Comparison of ENCODE assay signal across 8 cellular contexts in genomic region chr3:14178247-14179113, GRCh38. TPM values are rescaled to one million over a fixed set of nuclear protein-coding genes. Genes with fewer than 3 reads are reported as not detected.
DNase-seq lines count a peak whose midpoint lies in the region; ATAC-seq, FAIRE-seq and TF ChIP-seq lines count a peak whose summit lies in the region.

Gene LSM3, plus strand, starts transcription at chr3:14178817. Its CDS starts 44 bp downstream, at chr3:14178861.
Gene XPC, minus strand, starts transcription at chr3:14178601. Its CDS starts 33 bp downstream, at chr3:14178568.

- peak within 1 kb of the TSS; percentile 99 for H3K27ac Mint-ChIP-seq in WTC11

- H3K4me3 ChIP-seq in AG04450 (ENCODE audit: low read depth, low read length) (peak within 1 kb of the TSS; percentile 98), cardiac fibroblast (replicated peaks in 1 of 2; ENCODE audit: low read depth in 2 of 2, low read length in 2 of 2) (peak within 1 kb of the TSS; percentile 89), small intestine (ENCODE audit: low read depth in 1 of 2, low read length in 2 of 2) (peak within 1 kb of the TSS; percentile 75 to 91)

- peak within 1 kb of the TSS; percentile 93 for H3K4me3 Mint-ChIP-seq in WTC11

- ATAC-seq in GM18909 (IDR thresholded peaks at IDR 0.05; ENCODE audit: poor library complexity, unreplicated experiment) (peak; percentile 95), HG03175 (IDR thresholded peaks at IDR 0.05; ENCODE audit: unreplicated experiment) (peak; percentile 95), WTC11 (peak; percentile 99)

- CTCF ChIA-PET in AG04450 (lab: Charles Lee), result interaction anchor here (0.6 to 2.2 kb wide), 10 partner anchors 11 to 332 kb away, joined by 3 to 31 read pairs (median 4); no protein-coding TSS in a partner anchor
- CTCF ChIA-PET in WTC11 (lab: Charles Lee), result interaction anchor here (0.7 to 2.4 kb wide), 12 partner anchors 25 to 423 kb away, joined by 3 to 29 read pairs (median 4); no protein-coding TSS in a partner anchor

- peak within 1 kb of the TSS; percentile 94 for H3K27ac ChIP-seq in AG04450 (ENCODE audit: low read depth, low read length)
- peak within 1 kb of the TSS; percentile 95 to 97 for H3K27ac ChIP-seq in small intestine (ENCODE audit: low read depth in 1 of 2, low read length in 1 of 2)

- POLR2A ChIA-PET in AG04450 (lab: Yijun Ruan, JAX) (interaction anchor here (0.6 to 2.5 kb wide), 30 partner anchors 9 to 895 kb away, joined by 3 to 45 read pairs (median 4); partner anchors contain the start of genes CCDC174, CHCHD4, MRPS25 and TMEM43), WTC11 (lab: Charles Lee) (interaction anchor here (0.6 to 1.0 kb wide), 3 partner anchors 30 to 1032 kb away, joined by 3 to 5 read pairs (median 4); partner anchors contain the start of genes CHCHD4 and TMEM43)

- H3K9me3 Mint-ChIP-seq in WTC11, result no peaks in the 10 kb centered on the region

- H3K27me3 Mint-ChIP-seq in WTC11 (ENCODE audit: low read depth), result no peaks in the 10 kb centered on the region

- H3K36me3 Mint-ChIP-seq in WTC11, result peaks cover 26% of the 10 kb centered on the region

- DNase-seq in AG04450 (ENCODE audit: low read depth, low spot score) (peak; percentile 98), NCI-H226 (peak; percentile 95), WTC11 (ENCODE audit: low spot score) (peak; percentile 92), cardiac fibroblast (ENCODE audit: low read depth in 2 of 2) (peak; percentile 99 to 100), iPS-NIHi11 (ENCODE audit: low spot score) (peak; percentile 92), small intestine (peak; percentile 99)

- H3K36me3 ChIP-seq in small intestine (ENCODE audit: control insufficient read depth in 2 of 2, insufficient read depth in 2 of 2, low read length in 2 of 2), result peaks cover 0 to 4% of the 10 kb centered on the region in 2 donors

- H3K9me3 ChIP-seq in AG04450 (ENCODE audit: control insufficient read depth, insufficient read depth, low read length) (no peaks in the 10 kb centered on the region), small intestine (ENCODE audit: control insufficient read depth, low read depth) (no peaks in the 10 kb centered on the region)

- TF ChIP-seq CTCF in AG04450 (IDR thresholded peaks at IDR 0.05; ENCODE audit: low read depth, low read length) (no peak), WTC11 (IDR thresholded peaks at IDR 0.05) (no peak), cardiac fibroblast (IDR thresholded peaks at IDR 0.05; ENCODE audit: low read depth, low read length) (no peak)

- peak; percentile 41 for FAIRE-seq in small intestine (lab: Jason Lieb, UNC)

- H3K4me1 Mint-ChIP-seq in WTC11, result peaks cover 29% of the 10 kb centered on the region

- 0 to 1% (median 0%) methylated on average over 73 to 78 of the region's 78 CpGs for WGBS in small intestine, 3 donors

- peaks cover 8 to 16% of the 10 kb centered on the region in 2 donors for H3K4me1 ChIP-seq in small intestine (ENCODE audit: control insufficient read depth in 2 of 2, insufficient read depth in 1 of 2, low read depth in 1 of 2, low read length in 1 of 2)

- H3K27me3 ChIP-seq in AG04450 (ENCODE audit: control insufficient read depth, insufficient read depth, low read length) (no peaks in the 10 kb centered on the region), small intestine (ENCODE audit: control insufficient read depth in 2 of 2, insufficient read depth in 2 of 2, low read length in 2 of 2) (no peaks in the 10 kb centered on the region)

TF ChIP-seq in WTC11, 78 proteins besides CTCF, POLR2A, EP300 and RAD21 (continues in another document):
- TF ChIP-seq NFYB (CRISPR knock-in tag; conservative IDR thresholded peaks at IDR 0.05; ENCODE audit: low read depth) (no peak), IRF2 (CRISPR knock-in tag; IDR thresholded peaks at IDR 0.05; ENCODE audit: borderline replicate concordance, low read depth) (no peak), SMAD4 (CRISPR knock-in tag; IDR thresholded peaks at IDR 0.05) (no peak), TP53 (CRISPR knock-in tag; IDR thresholded peaks at IDR 0.05) (no peak), ELF4 (CRISPR knock-in tag; IDR thresholded peaks at IDR 0.05; ENCODE audit: low read depth) (no peak), OVOL2 (CRISPR knock-in tag; IDR thresholded peaks at IDR 0.05; ENCODE audit: borderline replicate concordance) (no peak), TEAD4 (CRISPR knock-in tag; IDR thresholded peaks at IDR 0.05) (no peak), SOX15 (CRISPR knock-in tag; IDR thresholded peaks at IDR 0.05) (no peak), CDX4 (CRISPR knock-in tag; IDR thresholded peaks at IDR 0.05; ENCODE audit: borderline replicate concordance) (no peak)
- TF ChIP-seq, protein P1, sequence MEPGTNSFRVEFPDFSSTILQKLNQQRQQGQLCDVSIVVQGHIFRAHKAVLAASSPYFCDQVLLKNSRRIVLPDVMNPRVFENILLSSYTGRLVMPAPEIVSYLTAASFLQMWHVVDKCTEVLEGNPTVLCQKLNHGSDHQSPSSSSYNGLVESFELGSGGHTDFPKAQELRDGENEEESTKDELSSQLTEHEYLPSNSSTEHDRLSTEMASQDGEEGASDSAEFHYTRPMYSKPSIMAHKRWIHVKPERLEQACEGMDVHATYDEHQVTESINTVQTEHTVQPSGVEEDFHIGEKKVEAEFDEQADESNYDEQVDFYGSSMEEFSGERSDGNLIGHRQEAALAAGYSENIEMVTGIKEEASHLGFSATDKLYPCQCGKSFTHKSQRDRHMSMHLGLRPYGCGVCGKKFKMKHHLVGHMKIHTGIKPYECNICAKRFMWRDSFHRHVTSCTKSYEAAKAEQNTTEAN (CRISPR knock-in tag; IDR thresholded peaks at IDR 0.05), result peak; percentile 33; the same call in 1 of the 2 replicates
- TF ChIP-seq, protein P2, sequence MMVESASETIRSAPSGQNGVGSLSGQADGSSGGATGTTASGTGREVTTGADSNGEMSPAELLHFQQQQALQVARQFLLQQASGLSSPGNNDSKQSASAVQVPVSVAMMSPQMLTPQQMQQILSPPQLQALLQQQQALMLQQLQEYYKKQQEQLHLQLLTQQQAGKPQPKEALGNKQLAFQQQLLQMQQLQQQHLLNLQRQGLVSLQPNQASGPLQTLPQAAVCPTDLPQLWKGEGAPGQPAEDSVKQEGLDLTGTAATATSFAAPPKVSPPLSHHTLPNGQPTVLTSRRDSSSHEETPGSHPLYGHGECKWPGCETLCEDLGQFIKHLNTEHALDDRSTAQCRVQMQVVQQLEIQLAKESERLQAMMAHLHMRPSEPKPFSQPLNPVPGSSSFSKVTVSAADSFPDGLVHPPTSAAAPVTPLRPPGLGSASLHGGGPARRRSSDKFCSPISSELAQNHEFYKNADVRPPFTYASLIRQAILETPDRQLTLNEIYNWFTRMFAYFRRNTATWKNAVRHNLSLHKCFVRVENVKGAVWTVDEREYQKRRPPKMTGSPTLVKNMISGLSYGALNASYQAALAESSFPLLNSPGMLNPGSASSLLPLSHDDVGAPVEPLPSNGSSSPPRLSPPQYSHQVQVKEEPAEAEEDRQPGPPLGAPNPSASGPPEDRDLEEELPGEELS (CRISPR knock-in tag; IDR thresholded peaks at IDR 0.05), result peak; percentile 84
- TF ChIP-seq, protein P3, sequence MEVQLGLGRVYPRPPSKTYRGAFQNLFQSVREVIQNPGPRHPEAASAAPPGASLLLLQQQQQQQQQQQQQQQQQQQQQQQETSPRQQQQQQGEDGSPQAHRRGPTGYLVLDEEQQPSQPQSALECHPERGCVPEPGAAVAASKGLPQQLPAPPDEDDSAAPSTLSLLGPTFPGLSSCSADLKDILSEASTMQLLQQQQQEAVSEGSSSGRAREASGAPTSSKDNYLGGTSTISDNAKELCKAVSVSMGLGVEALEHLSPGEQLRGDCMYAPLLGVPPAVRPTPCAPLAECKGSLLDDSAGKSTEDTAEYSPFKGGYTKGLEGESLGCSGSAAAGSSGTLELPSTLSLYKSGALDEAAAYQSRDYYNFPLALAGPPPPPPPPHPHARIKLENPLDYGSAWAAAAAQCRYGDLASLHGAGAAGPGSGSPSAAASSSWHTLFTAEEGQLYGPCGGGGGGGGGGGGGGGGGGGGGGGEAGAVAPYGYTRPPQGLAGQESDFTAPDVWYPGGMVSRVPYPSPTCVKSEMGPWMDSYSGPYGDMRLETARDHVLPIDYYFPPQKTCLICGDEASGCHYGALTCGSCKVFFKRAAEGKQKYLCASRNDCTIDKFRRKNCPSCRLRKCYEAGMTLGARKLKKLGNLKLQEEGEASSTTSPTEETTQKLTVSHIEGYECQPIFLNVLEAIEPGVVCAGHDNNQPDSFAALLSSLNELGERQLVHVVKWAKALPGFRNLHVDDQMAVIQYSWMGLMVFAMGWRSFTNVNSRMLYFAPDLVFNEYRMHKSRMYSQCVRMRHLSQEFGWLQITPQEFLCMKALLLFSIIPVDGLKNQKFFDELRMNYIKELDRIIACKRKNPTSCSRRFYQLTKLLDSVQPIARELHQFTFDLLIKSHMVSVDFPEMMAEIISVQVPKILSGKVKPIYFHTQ (CRISPR knock-in tag; IDR thresholded peaks at IDR 0.05), result no peak
- TF ChIP-seq, protein P4, sequence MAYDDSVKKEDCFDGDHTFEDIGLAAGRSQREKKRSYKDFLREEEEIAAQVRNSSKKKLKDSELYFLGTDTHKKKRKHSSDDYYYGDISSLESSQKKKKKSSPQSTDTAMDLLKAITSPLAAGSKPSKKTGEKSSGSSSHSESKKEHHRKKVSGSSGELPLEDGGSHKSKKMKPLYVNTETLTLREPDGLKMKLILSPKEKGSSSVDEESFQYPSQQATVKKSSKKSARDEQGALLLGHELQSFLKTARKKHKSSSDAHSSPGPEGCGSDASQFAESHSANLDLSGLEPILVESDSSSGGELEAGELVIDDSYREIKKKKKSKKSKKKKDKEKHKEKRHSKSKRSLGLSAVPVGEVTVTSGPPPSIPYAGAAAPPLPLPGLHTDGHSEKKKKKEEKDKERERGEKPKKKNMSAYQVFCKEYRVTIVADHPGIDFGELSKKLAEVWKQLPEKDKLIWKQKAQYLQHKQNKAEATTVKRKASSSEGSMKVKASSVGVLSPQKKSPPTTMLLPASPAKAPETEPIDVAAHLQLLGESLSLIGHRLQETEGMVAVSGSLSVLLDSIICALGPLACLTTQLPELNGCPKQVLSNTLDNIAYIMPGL (CRISPR knock-in tag; IDR thresholded peaks at IDR 0.05), result peak; percentile 58; the same call in 1 of the 2 replicates

RNA-seq across cellular contexts. Expression of gene LSM3, which starts in this region (rescaled TPM):
- 7.4 and 11.9 TPM in 2 replicates for polyA plus RNA-seq in AG04450 (2011; rRNA removed)
- 1.4 and 2.3 TPM in 2 replicates for polyA minus RNA-seq in AG04450 (2011; rRNA and poly(A)+ RNA removed)
- total RNA-seq in WTC11 (2021), result 17.7 to 21.4 TPM (median 17.8 TPM) in 3 replicates
- polyA plus RNA-seq in small intestine, result 10 to 100 TPM; 13.0 to 18.4 (median 14.3) TPM

RNA-seq across cellular contexts. Expression of gene XPC, which starts in this region (rescaled TPM):
- polyA plus RNA-seq in AG04450 (2011; rRNA removed) (38.4 and 39.0 TPM in 2 replicates), small intestine (10 to 100 TPM; 17.3 to 25.5 (median 23.2) TPM)
- polyA minus RNA-seq in AG04450 (2011; rRNA and poly(A)+ RNA removed), result 47.3 and 50.0 TPM in 2 replicates
- total RNA-seq in WTC11 (2021), result 31.7 to 34.9 TPM (median 32.6 TPM) in 3 replicates

Comparison
In these comparisons a context has a peak if more than half of its experiments do, and no peak if none do; other contexts are left out.
1. Peak in every context shown above with its lines: DNase-seq, ATAC-seq, H3K4me3 ChIP-seq and H3K27ac ChIP-seq.